ENCODE assay signal across 8 cellular contexts in the genomic region with DNA sequence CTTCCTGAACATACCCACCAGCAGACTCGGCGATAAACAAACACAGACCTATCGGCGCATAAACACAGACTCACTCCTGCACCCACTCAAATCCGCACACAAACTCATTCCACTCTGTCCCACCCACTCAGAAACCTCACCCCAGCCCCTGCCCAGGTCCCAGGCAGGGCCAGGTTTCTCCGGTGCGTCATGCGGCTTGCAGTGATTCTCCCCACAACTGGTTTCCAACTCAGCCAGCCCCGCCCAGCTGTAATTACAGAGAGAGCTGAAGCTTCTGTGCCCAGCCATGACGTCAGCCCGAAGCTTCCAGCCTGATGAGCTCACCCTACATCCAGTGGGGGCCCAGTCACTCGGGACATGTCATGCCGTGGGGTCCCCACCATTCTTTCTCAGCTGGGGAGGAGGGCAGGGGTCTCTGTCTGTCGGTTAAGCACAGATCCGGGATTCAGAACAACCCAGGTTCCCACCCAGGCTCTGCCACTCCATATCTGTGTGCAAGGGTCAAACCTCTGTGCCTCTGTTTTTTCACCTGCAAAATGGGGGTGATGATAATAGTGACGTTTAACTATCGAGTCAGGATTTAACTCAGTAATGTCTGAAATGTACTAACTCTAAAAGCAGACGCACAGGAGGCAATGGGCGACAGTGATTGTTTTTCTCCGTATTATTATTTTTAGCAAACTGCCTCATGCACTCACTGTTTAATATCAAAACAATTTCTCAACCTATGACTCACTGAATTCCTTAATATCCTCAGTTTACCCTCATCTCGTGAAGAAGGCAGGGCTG. TPM values are rescaled to one million over a fixed set of nuclear protein-coding genes. Genes with fewer than 3 reads are reported as not detected.
DNase-seq lines count a peak whose midpoint lies in the region; ATAC-seq, FAIRE-seq and TF ChIP-seq lines count a peak whose summit lies in the region.

No MANE protein-coding gene starts in this region.

- no peak for FAIRE-seq in kidney (lab: Jason Lieb, UNC)

- H3K36me3 ChIP-seq in brain microvascular endothelial cell (replicated peaks) (no peaks in the 10 kb centered on the region), kidney (ENCODE audit: control insufficient read depth in 1 of 2, insufficient read depth in 2 of 2, low read length in 2 of 2) (no peaks in the 10 kb centered on the region), H7 (replicated peaks; ENCODE audit: control insufficient read depth, insufficient read depth, low read length) (no peaks in the 10 kb centered on the region)

- H3K4me1 ChIP-seq in kidney (ENCODE audit: control insufficient read depth in 1 of 2, insufficient read depth in 1 of 2, low read depth in 1 of 2, low read length in 2 of 2): peaks cover 3 to 10% of the 10 kb centered on the region in 2 donors

- DNase-seq in AG20443 (ENCODE audit: low spot score) (peak; percentile 92), NCI-H1092 (lab: John Stamatoyannopoulos, UW) (peak; percentile 3), brain microvascular endothelial cell (peak; percentile 96), kidney (peak; percentile 94), superior temporal gyrus (ENCODE audit: extremely low spot score) (peak; percentile 59), H7 (no peak), KG1 (lab: John Stamatoyannopoulos, UW) (no peak)

- in situ Hi-C loops in brain microvascular endothelial cell (cut with HindIII; ENCODE audit: low pct_ligation_motif_present, low sequenced_read_pairs): no loop called here

- H3K9me3 ChIP-seq in kidney (ENCODE audit: control insufficient read depth in 1 of 2, low read length in 2 of 2): no peaks in the 10 kb centered on the region

- intact Hi-C loops in kidney (cut with DNase I): no loop called here

- H3K4me3 ChIP-seq in brain microvascular endothelial cell (ENCODE audit: low read depth, low read length): peak overlapping the region; percentile 40
- peak overlapping the region; percentile 40 to 49 for H3K4me3 ChIP-seq in kidney (ENCODE audit: low read length in 2 of 2)
- H3K4me3 ChIP-seq in H7 (ENCODE audit: insufficient read depth, low read depth, low read length): no peak overlapping the region

- H3K9ac ChIP-seq in kidney (ENCODE audit: low read length in 2 of 2): peak overlapping the region in 1 of 2 donors; percentile 59

- no peaks in the 10 kb centered on the region for H3K27me3 ChIP-seq in brain microvascular endothelial cell (replicated peaks)
- no peaks in the 10 kb centered on the region for H3K27me3 ChIP-seq in H7 (ENCODE audit: control insufficient read depth, insufficient read depth, low read length)

- H3K27ac ChIP-seq in brain microvascular endothelial cell (peak overlapping the region; percentile 85), kidney (ENCODE audit: low read depth in 2 of 2, low read length in 2 of 2) (peak overlapping the region; percentile 16 to 20)

- TF ChIP-seq CTCF in brain microvascular endothelial cell (IDR thresholded peaks at IDR 0.05; ENCODE audit: low read depth, low read length, missing control alignments): no peak
- no peak for TF ChIP-seq CTCF in kidney (IDR thresholded peaks at IDR 0.05; ENCODE audit: borderline replicate concordance, extremely low read depth, insufficient read depth)

- no peak for ATAC-seq in GM18511 (IDR thresholded peaks at IDR 0.05; ENCODE audit: unreplicated experiment)

RNA-seq across cellular contexts. Expression of a gene that starts 2.3 kb away (rescaled TPM):
- 81.3 TPM for total RNA-seq in kidney
- 67.2 TPM for polyA plus RNA-seq in kidney (ENCODE audit: insufficient read depth, low read depth, low replicate concordance)
- total RNA-seq in H7 (2014; rRNA removed; shearing (Covaris generic)): 10.7 and 15.8 TPM in 2 replicates

Comparison
In these comparisons a context has a peak if more than half of its experiments do, and no peak if none do; other contexts are left out.
1. DNase-seq: peak in AG20443 (single experiment), NCI-H1092 (single experiment), brain microvascular endothelial cell (single experiment), kidney (single experiment) and superior temporal gyrus (single experiment); none in H7 (single experiment) and KG1 (single experiment).